16 cellular contexts compared by ENCODE assay signal in genomic region chr18:13256444-13257305, GRCh38. TPM values are rescaled to one million over a fixed set of nuclear protein-coding genes. Genes with fewer than 3 reads are reported as not detected.
A peak's percentile ranks its signal among the peaks of the same experiment; 100 is the strongest.
DNase-seq lines count a peak whose midpoint lies in the region.
"Had no signal": no experiment of that assay in that cellular context is flagged by ENCODE, and none has a peak within 500 bp of the region (broad histone marks: within the 10 kb centered on the region; RNA-seq: fewer than 3 reads in every experiment).

No MANE protein-coding gene starts in this region.

- no peaks in the 10 kb centered on the region for H3K79me1 ChIP-seq in mesendoderm (ENCODE audit: low read length)

- WGBS in mesendoderm (ENCODE audit: extremely low coverage, insufficient coverage, low lambda C conversion rate) = no CpG with 5 or more reads among the region's 18 CpGs

- no peaks in the 10 kb centered on the region for H3K79me2 ChIP-seq in mesendoderm (ENCODE audit: control insufficient read depth, insufficient read depth, low read length)

- H3K4me1 ChIP-seq in mesendoderm (ENCODE audit: control insufficient read depth, low read depth, low read length) = peaks cover 2% of the 10 kb centered on the region
- H3K4me1 ChIP-seq: colonic mucosa had no signal

- no peak overlapping the region for H3K18ac ChIP-seq in mesendoderm (ENCODE audit: low read length)

- H3K4me2 ChIP-seq in mesendoderm (ENCODE audit: low read length) = no peak overlapping the region
- H3K4me2 ChIP-seq: SK-N-SH had no signal

- no peak overlapping the region for H3K9ac ChIP-seq in mesendoderm (ENCODE audit: low read length)
- H3K9ac ChIP-seq: GM23248, SK-N-SH had no signal

- H4K8ac ChIP-seq in mesendoderm (ENCODE audit: low read depth, low read length) = no peak overlapping the region

- no peaks in the 10 kb centered on the region for H3K36me3 ChIP-seq in mesendoderm (ENCODE audit: control insufficient read depth, insufficient read depth, low read length)
- H3K36me3 ChIP-seq: colonic mucosa, spleen had no signal

- H3K23ac ChIP-seq in mesendoderm (ENCODE audit: low read length) = no peak overlapping the region

- H3K4me3 ChIP-seq in mesendoderm (ENCODE audit: low read length) = no peak overlapping the region
- H3K4me3 ChIP-seq: colonic mucosa, GM23248, spleen had no signal

- no peak overlapping the region for H3K27ac ChIP-seq in mesendoderm (ENCODE audit: low read depth, low read length)
- H3K27ac ChIP-seq: C4-2B, colonic mucosa, GM23248, spleen had no signal

- DNase-seq in NCI-H1105 treated with DMSO at 0.1 percent for 48 hours (lab: John Stamatoyannopoulos, UW) (peak; percentile 16), NCI-H1105 (lab: John Stamatoyannopoulos, UW) (no peak), DMS79 (lab: John Stamatoyannopoulos, UW) (peak; percentile 54), NCI-H69 (lab: John Stamatoyannopoulos, UW) (peak; percentile 61), mesendoderm (peak; percentile 37), NCI-H187 (lab: John Stamatoyannopoulos, UW) (no peak), DMS153 (lab: John Stamatoyannopoulos, UW) (no peak)
- DNase-seq in stimulated activated naive CD4-positive, alpha-beta T cell treated with Interleukin-2 at 50 U/mL for 16 hours (lab: John Stamatoyannopoulos, UW) = no peak
- DNase-seq: 8988T; activated naive CD4-positive, alpha-beta T cell treated with Interleukin-2 at 50 U/mL for 16 hours; colonic mucosa; GM23248; SK-N-SH; spleen; T1000 had no signal

- H4K5ac ChIP-seq in mesendoderm (ENCODE audit: low read length) = no peak overlapping the region

- no peak overlapping the region for H2AK5ac ChIP-seq in mesendoderm (ENCODE audit: low read length)

- no peaks in the 10 kb centered on the region for H3K27me3 ChIP-seq in mesendoderm (ENCODE audit: insufficient read depth, low read length, poor library complexity)
- H3K27me3 ChIP-seq: colonic mucosa, spleen had no signal

- H3K56ac ChIP-seq in mesendoderm (ENCODE audit: low read length) = no peak overlapping the region

- no peak overlapping the region for H2BK15ac ChIP-seq in mesendoderm (replicated peaks; ENCODE audit: low read depth)

- no peak overlapping the region for H2BK120ac ChIP-seq in mesendoderm (ENCODE audit: low read depth, low read length)

- H3K4ac ChIP-seq in mesendoderm (ENCODE audit: low read depth, low read length) = no peak overlapping the region

- no peak overlapping the region for H2BK5ac ChIP-seq in mesendoderm (ENCODE audit: low read length)

RNA-seq across cellular contexts. Expression of gene LDLRAD4, which starts 38.1 kb away (rescaled TPM):
- 1.5 TPM for polyA plus RNA-seq in mesendoderm (2013, experiment 1 of 2)
- 1.7 TPM for polyA plus RNA-seq in mesendoderm (2013, experiment 2 of 2)
- polyA plus RNA-seq: GM23248 had no signal

Comparison
In these comparisons a context has a peak if more than half of its experiments do, and no peak if none do; other contexts are left out.
1. DNase-seq: peak in NCI-H1105 treated with DMSO at 0.1 percent for 48 hours (single experiment), DMS79 (single experiment), NCI-H69 (single experiment) and mesendoderm (single experiment); none in NCI-H1105 (single experiment), NCI-H187 (0 of 2), stimulated activated naive CD4-positive, alpha-beta T cell treated with Interleukin-2 at 50 U/mL for 16 hours (single experiment) and DMS153 (single experiment).